ENCODE assay signal across 24 cellular contexts in the genomic region with DNA sequence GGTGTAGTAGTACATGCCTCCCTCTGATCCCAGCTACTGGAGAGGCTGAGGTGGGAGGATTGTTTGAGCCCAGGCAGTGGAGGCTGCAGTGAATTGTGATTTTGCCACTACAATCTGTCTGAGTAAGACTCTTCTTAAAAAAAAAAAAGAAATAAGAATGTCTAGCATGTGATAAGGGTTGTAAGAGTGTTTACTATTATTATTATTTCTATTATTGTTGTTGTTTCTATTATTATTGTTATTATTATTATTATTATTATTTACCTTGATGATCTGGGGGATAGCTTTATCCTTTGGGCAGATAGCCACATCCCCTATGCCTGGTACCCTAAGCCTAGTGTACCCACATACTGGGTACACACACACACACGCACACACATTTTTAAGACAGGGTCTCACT. TPM values are rescaled to one million over a fixed set of nuclear protein-coding genes. Genes with fewer than 3 reads are reported as not detected.
"Had no signal": no experiment of that assay in that cellular context is flagged by ENCODE, and none has a peak within 500 bp of the region (broad histone marks: within the 10 kb centered on the region; RNA-seq: fewer than 3 reads in every experiment).

No MANE protein-coding gene starts in this region.

- H3K9me3 Mint-ChIP-seq: dendritic cell treated with granulocyte-macrophage colony-stimulating factor and Interleukin-4, amounts not matched to agents 40 ng/mL and 50 ng/mL, for 4 days; effector memory CD8-positive, alpha-beta T cell; endodermal cell; naive B cell; naive thymus-derived CD8-positive, alpha-beta T cell had no signal

- DNase-seq: cortex of kidney; effector CD8-positive, alpha-beta T cell; effector memory CD8-positive, alpha-beta T cell; erythroblast; esophagus squamous epithelium; foreskin fibroblast; foreskin melanocyte; gastrocnemius medialis; glutamatergic neuron; head of caudate nucleus; heart right ventricle; hippocampal formation; left cardiac atrium; left lung; left ventricle myocardium superior; lower lobe of right lung; mesenchymal stem cell; mucosa of descending colon; naive B cell; naive thymus-derived CD8-positive, alpha-beta T cell had no signal

- H3K27ac Mint-ChIP-seq: dendritic cell treated with granulocyte-macrophage colony-stimulating factor and Interleukin-4, amounts not matched to agents 40 ng/mL and 50 ng/mL, for 4 days; endodermal cell; mesothelial cell of epicardium had no signal

- H3K4me3 Mint-ChIP-seq: dendritic cell treated with granulocyte-macrophage colony-stimulating factor and Interleukin-4, amounts not matched to agents 40 ng/mL and 50 ng/mL, for 4 days; effector memory CD8-positive, alpha-beta T cell; endodermal cell; mesothelial cell of epicardium; naive B cell had no signal

- H3K27me3 Mint-ChIP-seq: effector memory CD8-positive, alpha-beta T cell; naive B cell; naive thymus-derived CD8-positive, alpha-beta T cell had no signal

- ATAC-seq: effector memory CD8-positive, alpha-beta T cell; esophagus mucosa; gastrocnemius medialis; heart right ventricle; left cardiac atrium; left lung; left ventricle myocardium superior; lower lobe of right lung; mucosa of descending colon; naive thymus-derived CD8-positive, alpha-beta T cell had no signal

- H3K4me1 Mint-ChIP-seq: endodermal cell, mesothelial cell of epicardium had no signal

RNA-seq across cellular contexts. Expression of gene OAS2, which starts 35.7 kb away (rescaled TPM):
- total RNA-seq: endodermal cell had no signal

RNA-seq across cellular contexts. Expression of gene OAS1, which starts 35.8 kb away (rescaled TPM):
- total RNA-seq: endodermal cell had no signal
